Comparison of ENCODE assay signal across 8 cellular contexts in genomic region chr18:74598350-74599001, GRCh38. TPM values are rescaled to one million over a fixed set of nuclear protein-coding genes. Genes with fewer than 3 reads are reported as not detected.
DNase-seq lines count a peak whose midpoint lies in the region; ATAC-seq and TF ChIP-seq lines count a peak whose summit lies in the region.

No MANE protein-coding gene starts in this region.

- H3K9me3 ChIP-seq in AG04450 (ENCODE audit: control insufficient read depth, insufficient read depth, low read length) (peaks cover 2% of the 10 kb centered on the region; the same call in 1 of the 2 replicates), mononuclear cell (ENCODE audit: low read depth, low read length) (no peaks in the 10 kb centered on the region)
- no peaks in the 10 kb centered on the region for H3K9me3 ChIP-seq in effector memory CD4-positive, alpha-beta T cell (ENCODE audit: control insufficient read depth, low read length)

- CTCF ChIA-PET in AG04450 (lab: Charles Lee) = interaction anchor here (1.0 kb wide), 1 partner anchor 54 kb away, joined by 3 read pairs; no protein-coding TSS in a partner anchor
- CTCF ChIA-PET in activated CD8-positive, alpha-beta T cell treated with anti-CD3 and anti-CD28 coated beads for 36 hours (lab: Charles Lee) = interaction anchor here (0.5 to 1.8 kb wide), 5 partner anchors 12 to 886 kb away, joined by 3 to 7 read pairs (median 5); no protein-coding TSS in a partner anchor

- peak overlapping the region; percentile 73 for H3K27ac ChIP-seq in AG04450 (ENCODE audit: low read depth, low read length)
- peak overlapping the region; percentile 99 for H3K27ac ChIP-seq in effector memory CD4-positive, alpha-beta T cell (ENCODE audit: insufficient read depth, low read length, poor library complexity, severe bottlenecking)

- POLR2A ChIA-PET in AG04450 (lab: Yijun Ruan, JAX) = interaction anchor here (0.6 to 1.3 kb wide), 2 partner anchors 11 to 31 kb away, joined by 4 to 8 read pairs; no protein-coding TSS in a partner anchor
- POLR2A ChIA-PET in activated CD8-positive, alpha-beta T cell treated with anti-CD3 and anti-CD28 coated beads for 36 hours (lab: Charles Lee) = interaction anchor here (0.6 to 2.2 kb wide), 11 partner anchors 12 to 612 kb away, joined by 3 to 9 read pairs (median 3); partner anchors contain the start of gene TSHZ1

- intact Hi-C loops in activated CD8-positive, alpha-beta T cell treated with anti-CD3 and anti-CD28 coated beads for 36 hours (cut with micrococcal nuclease) = loop anchor here (10.0 kb wide), 1 partner anchor 104 kb away; the partner anchor contains the start of gene CNDP2

- no peak for DNase-seq in AG04450 (ENCODE audit: low read depth, low spot score)
- DNase-seq in NCI-H2227 (lab: John Stamatoyannopoulos, UW; ENCODE audit: unreplicated experiment) = peak; percentile 74
- DNase-seq in activated CD8-positive, alpha-beta T cell treated with anti-CD3 and anti-CD28 coated beads for 36 hours = peak; percentile 90
- DNase-seq in effector memory CD4-positive, alpha-beta T cell = peak; percentile 36 to 57 (median 52)
- DNase-seq in stimulated activated CD8-positive, alpha-beta memory T cell treated with anti-CD3 and anti-CD28 coated beads, Interleukin-4, amount 100 ng/mL, for 24 hours (ENCODE audit: low read depth) = peak; percentile 68

- peaks cover 21% of the 10 kb centered on the region for H3K4me1 ChIP-seq in effector memory CD4-positive, alpha-beta T cell (ENCODE audit: control insufficient read depth, insufficient read depth, low read length, poor library complexity, severe bottlenecking)
- peaks cover 36% of the 10 kb centered on the region for H3K4me1 ChIP-seq in mononuclear cell (ENCODE audit: insufficient read depth, low read length)

- no peaks in the 10 kb centered on the region for H3K27me3 Mint-ChIP-seq in activated CD8-positive, alpha-beta T cell treated with anti-CD3 and anti-CD28 coated beads for 36 hours

- H3K27ac Mint-ChIP-seq in activated CD8-positive, alpha-beta T cell treated with anti-CD3 and anti-CD28 coated beads for 36 hours = peak overlapping the region; percentile 98

- H3K27me3 ChIP-seq in AG04450 (ENCODE audit: control insufficient read depth, insufficient read depth, low read length) (no peaks in the 10 kb centered on the region), mononuclear cell (ENCODE audit: insufficient read depth, low read length) (no peaks in the 10 kb centered on the region)
- no peaks in the 10 kb centered on the region for H3K27me3 ChIP-seq in effector memory CD4-positive, alpha-beta T cell (replicated peaks; ENCODE audit: control insufficient read depth, insufficient read depth, low read length, poor library complexity, severe bottlenecking)

- H3K4me3 Mint-ChIP-seq in activated CD8-positive, alpha-beta T cell treated with anti-CD3 and anti-CD28 coated beads for 36 hours = peak overlapping the region; percentile 94

- peak overlapping the region; percentile 91 for H3K4me3 ChIP-seq in AG04450 (ENCODE audit: low read depth, low read length)
- peak overlapping the region; percentile 99 for H3K4me3 ChIP-seq in effector memory CD4-positive, alpha-beta T cell (ENCODE audit: insufficient read depth, low read depth, low read length, poor library complexity, severe bottlenecking)
- H3K4me3 ChIP-seq in mononuclear cell (ENCODE audit: low read length) = peak overlapping the region; percentile 90

- peaks cover 11% of the 10 kb centered on the region for H3K9me3 Mint-ChIP-seq in activated CD8-positive, alpha-beta T cell treated with anti-CD3 and anti-CD28 coated beads for 36 hours

- ATAC-seq in GM18519 (IDR thresholded peaks at IDR 0.05; ENCODE audit: low FRiP score, unreplicated experiment) (peak; percentile 53), HG03045 (IDR thresholded peaks at IDR 0.05; ENCODE audit: unreplicated experiment) (peak; percentile 59)
- ATAC-seq in activated CD8-positive, alpha-beta T cell treated with anti-CD3 and anti-CD28 coated beads for 36 hours = peak; percentile 64

- H3K4me1 Mint-ChIP-seq in activated CD8-positive, alpha-beta T cell treated with anti-CD3 and anti-CD28 coated beads for 36 hours (ENCODE audit: low read depth) = peaks cover 32% of the 10 kb centered on the region

- peaks cover 31% of the 10 kb centered on the region for H3K36me3 Mint-ChIP-seq in activated CD8-positive, alpha-beta T cell treated with anti-CD3 and anti-CD28 coated beads for 36 hours (ENCODE audit: low read depth)

- TF ChIP-seq CTCF in AG04450 (IDR thresholded peaks at IDR 0.05; ENCODE audit: low read depth, low read length) = peak; percentile 26; the same call in 1 of the 2 replicates
- TF ChIP-seq CTCF in activated CD8-positive, alpha-beta T cell treated with anti-CD3 and anti-CD28 coated beads for 36 hours (IDR thresholded peaks at IDR 0.05) = peak; percentile 26

- peaks cover 9% of the 10 kb centered on the region for H3K36me3 ChIP-seq in effector memory CD4-positive, alpha-beta T cell (ENCODE audit: control insufficient read depth, insufficient read depth, low read length)

RNA-seq across cellular contexts. Expression of gene ZNF407, which starts 0.8 kb away (rescaled TPM):
- 5.7 and 5.8 TPM in 2 replicates for polyA plus RNA-seq in AG04450 (2011; rRNA removed)
- 40.9 and 43.0 TPM in 2 replicates for polyA minus RNA-seq in AG04450 (2011; rRNA and poly(A)+ RNA removed)
- 10 to 100 TPM in 1 of 2 experiments, 1 to 10 TPM in 1; 9.9 to 10.8 TPM for total RNA-seq in activated CD8-positive, alpha-beta T cell treated with anti-CD3 and anti-CD28 coated beads for 36 hours
- 32.0 TPM for total RNA-seq in mononuclear cell
